2 cellular contexts compared by ENCODE assay signal in genomic region chr6:42962096-42962495, GRCh38.
TF ChIP-seq lines count a peak whose summit lies in the region.

No MANE protein-coding gene starts in this region.

TF ChIP-seq in GM23338, 12 proteins besides CTCF, POLR2A, EP300 and RAD21:
- no peak for TF ChIP-seq POLR2AphosphoS5 (IDR thresholded peaks at IDR 0.05; ENCODE audit: low read depth)
- no peak for TF ChIP-seq ETS1 (IDR thresholded peaks at IDR 0.05)
- TF ChIP-seq NANOG (IDR thresholded peaks at IDR 0.05; ENCODE audit: borderline replicate concordance): no peak
- TF ChIP-seq ZNF331 (CRISPR knock-in tag; IDR thresholded peaks at IDR 0.05; ENCODE audit: low read depth): no peak
- TF ChIP-seq ZNF114 (CRISPR knock-in tag; IDR thresholded peaks at IDR 0.05): no peak
- TF ChIP-seq EZH2 (IDR thresholded peaks at IDR 0.05; ENCODE audit: low read depth, unreplicated experiment): no peak

TF ChIP-seq in H1, 55 proteins besides CTCF, POLR2A, EP300 and RAD21:
- no peak for TF ChIP-seq BACH1 (IDR thresholded peaks at IDR 0.05; ENCODE audit: low read length)
- TF ChIP-seq RNF2 (IDR thresholded peaks at IDR 0.05; ENCODE audit: borderline replicate concordance, low read depth, low read length, missing control alignments, poor library complexity, severe bottlenecking): no peak
- no peak for TF ChIP-seq NRF1 (IDR thresholded peaks at IDR 0.05; ENCODE audit: low read depth, low read length)
- TF ChIP-seq TEAD4 (IDR thresholded peaks at IDR 0.05; ENCODE audit: low read depth, low read length): no peak
- TF ChIP-seq SIN3A (conservative IDR thresholded peaks at IDR 0.05 in 1 of 2, IDR thresholded peaks at IDR 0.05 in 1 of 2; ENCODE audit: low read depth in 1 of 2, low read length in 2 of 2): no peak
- TF ChIP-seq CTBP2 (IDR thresholded peaks at IDR 0.05; ENCODE audit: borderline replicate concordance, insufficient read depth, insufficient read length, low read length): no peak
- TF ChIP-seq ATF3 (IDR thresholded peaks at IDR 0.05; ENCODE audit: insufficient read depth, low read depth, low read length): no peak
- TF ChIP-seq HDAC6 (IDR thresholded peaks at IDR 0.05; ENCODE audit: low read depth, low read length): no peak
- TF ChIP-seq SP1 (IDR thresholded peaks at IDR 0.05; ENCODE audit: low read depth, low read length): no peak
- no peak for TF ChIP-seq SIX5 (IDR thresholded peaks at IDR 0.05; ENCODE audit: low read depth, low read length)
- no peak for TF ChIP-seq CEBPB (IDR thresholded peaks at IDR 0.05; ENCODE audit: low read depth, low read length)
- TF ChIP-seq JUND (IDR thresholded peaks at IDR 0.05; ENCODE audit: low read length): no peak
